In the genomic region with DNA sequence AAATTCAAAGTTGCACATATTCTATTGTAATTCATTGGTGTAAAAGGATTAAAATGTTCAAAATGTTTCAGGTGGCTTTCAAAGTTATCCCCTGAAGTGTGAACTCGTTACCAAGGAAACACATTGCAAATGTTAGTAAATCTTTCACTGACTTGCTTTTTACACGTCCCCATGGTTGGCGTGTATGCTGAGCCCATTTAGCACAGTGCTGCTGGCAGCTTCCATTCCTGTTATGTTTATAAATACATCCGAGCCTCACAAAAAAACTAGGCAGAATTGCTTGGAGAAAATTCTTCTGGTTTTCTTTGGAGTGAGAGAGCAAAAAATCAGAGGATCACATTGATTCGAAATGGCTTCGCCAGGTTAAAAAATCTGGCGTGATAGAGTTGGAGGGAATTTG, we compare ENCODE assay signal across 1 cellular context.
TF ChIP-seq lines count a peak whose summit lies in the region.

No MANE protein-coding gene starts in this region.

TF ChIP-seq in GM23338, 12 proteins besides CTCF, POLR2A, EP300 and RAD21 (continued from another document):
- TF ChIP-seq, protein P1, sequence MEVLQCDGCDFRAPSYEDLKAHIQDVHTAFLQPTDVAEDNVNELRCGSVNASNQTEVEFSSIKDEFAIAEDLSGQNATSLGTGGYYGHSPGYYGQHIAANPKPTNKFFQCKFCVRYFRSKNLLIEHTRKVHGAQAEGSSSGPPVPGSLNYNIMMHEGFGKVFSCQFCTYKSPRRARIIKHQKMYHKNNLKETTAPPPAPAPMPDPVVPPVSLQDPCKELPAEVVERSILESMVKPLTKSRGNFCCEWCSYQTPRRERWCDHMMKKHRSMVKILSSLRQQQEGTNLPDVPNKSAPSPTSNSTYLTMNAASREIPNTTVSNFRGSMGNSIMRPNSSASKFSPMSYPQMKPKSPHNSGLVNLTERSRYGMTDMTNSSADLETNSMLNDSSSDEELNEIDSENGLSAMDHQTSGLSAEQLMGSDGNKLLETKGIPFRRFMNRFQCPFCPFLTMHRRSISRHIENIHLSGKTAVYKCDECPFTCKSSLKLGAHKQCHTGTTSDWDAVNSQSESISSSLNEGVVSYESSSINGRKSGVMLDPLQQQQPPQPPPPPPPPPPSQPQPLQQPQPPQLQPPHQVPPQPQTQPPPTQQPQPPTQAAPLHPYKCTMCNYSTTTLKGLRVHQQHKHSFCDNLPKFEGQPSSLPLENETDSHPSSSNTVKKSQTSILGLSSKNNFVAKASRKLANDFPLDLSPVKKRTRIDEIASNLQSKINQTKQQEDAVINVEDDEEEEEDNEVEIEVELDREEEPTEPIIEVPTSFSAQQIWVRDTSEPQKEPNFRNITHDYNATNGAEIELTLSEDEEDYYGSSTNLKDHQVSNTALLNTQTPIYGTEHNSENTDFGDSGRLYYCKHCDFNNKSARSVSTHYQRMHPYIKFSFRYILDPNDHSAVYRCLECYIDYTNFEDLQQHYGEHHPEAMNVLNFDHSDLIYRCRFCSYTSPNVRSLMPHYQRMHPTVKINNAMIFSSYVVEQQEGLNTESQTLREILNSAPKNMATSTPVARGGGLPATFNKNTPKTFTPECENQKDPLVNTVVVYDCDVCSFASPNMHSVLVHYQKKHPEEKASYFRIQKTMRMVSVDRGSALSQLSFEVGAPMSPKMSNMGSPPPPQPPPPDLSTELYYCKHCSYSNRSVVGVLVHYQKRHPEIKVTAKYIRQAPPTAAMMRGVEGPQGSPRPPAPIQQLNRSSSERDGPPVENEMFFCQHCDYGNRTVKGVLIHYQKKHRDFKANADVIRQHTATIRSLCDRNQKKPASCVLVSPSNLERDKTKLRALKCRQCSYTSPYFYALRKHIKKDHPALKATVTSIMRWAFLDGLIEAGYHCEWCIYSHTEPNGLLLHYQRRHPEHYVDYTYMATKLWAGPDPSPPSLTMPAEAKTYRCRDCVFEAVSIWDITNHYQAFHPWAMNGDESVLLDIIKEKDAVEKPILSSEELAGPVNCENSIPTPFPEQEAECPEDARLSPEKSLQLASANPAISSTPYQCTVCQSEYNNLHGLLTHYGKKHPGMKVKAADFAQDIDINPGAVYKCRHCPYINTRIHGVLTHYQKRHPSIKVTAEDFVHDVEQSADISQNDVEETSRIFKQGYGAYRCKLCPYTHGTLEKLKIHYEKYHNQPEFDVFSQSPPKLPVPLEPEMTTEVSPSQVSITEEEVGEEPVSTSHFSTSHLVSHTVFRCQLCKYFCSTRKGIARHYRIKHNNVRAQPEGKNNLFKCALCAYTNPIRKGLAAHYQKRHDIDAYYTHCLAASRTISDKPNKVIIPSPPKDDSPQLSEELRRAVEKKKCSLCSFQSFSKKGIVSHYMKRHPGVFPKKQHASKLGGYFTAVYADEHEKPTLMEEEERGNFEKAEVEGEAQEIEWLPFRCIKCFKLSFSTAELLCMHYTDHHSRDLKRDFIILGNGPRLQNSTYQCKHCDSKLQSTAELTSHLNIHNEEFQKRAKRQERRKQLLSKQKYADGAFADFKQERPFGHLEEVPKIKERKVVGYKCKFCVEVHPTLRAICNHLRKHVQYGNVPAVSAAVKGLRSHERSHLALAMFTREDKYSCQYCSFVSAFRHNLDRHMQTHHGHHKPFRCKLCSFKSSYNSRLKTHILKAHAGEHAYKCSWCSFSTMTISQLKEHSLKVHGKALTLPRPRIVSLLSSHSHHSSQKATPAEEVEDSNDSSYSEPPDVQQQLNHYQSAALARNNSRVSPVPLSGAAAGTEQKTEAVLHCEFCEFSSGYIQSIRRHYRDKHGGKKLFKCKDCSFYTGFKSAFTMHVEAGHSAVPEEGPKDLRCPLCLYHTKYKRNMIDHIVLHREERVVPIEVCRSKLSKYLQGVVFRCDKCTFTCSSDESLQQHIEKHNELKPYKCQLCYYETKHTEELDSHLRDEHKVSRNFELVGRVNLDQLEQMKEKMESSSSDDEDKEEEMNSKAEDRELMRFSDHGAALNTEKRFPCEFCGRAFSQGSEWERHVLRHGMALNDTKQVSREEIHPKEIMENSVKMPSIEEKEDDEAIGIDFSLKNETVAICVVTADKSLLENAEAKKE (CRISPR knock-in tag; IDR thresholded peaks at IDR 0.05) = no peak
- TF ChIP-seq EZH2phosphoT487 (IDR thresholded peaks at IDR 0.05; ENCODE audit: unreplicated experiment) (no peak), POLR2AphosphoS5 (IDR thresholded peaks at IDR 0.05; ENCODE audit: low read depth) (no peak), JUNB (IDR thresholded peaks at IDR 0.05; ENCODE audit: unreplicated experiment) (no peak), ZNF331 (CRISPR knock-in tag; IDR thresholded peaks at IDR 0.05; ENCODE audit: low read depth) (no peak)
- TF ChIP-seq, protein P2, sequence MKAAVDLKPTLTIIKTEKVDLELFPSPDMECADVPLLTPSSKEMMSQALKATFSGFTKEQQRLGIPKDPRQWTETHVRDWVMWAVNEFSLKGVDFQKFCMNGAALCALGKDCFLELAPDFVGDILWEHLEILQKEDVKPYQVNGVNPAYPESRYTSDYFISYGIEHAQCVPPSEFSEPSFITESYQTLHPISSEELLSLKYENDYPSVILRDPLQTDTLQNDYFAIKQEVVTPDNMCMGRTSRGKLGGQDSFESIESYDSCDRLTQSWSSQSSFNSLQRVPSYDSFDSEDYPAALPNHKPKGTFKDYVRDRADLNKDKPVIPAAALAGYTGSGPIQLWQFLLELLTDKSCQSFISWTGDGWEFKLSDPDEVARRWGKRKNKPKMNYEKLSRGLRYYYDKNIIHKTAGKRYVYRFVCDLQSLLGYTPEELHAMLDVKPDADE (IDR thresholded peaks at IDR 0.05) = no peak
